9 cellular contexts compared by ENCODE assay signal in the genomic region with DNA sequence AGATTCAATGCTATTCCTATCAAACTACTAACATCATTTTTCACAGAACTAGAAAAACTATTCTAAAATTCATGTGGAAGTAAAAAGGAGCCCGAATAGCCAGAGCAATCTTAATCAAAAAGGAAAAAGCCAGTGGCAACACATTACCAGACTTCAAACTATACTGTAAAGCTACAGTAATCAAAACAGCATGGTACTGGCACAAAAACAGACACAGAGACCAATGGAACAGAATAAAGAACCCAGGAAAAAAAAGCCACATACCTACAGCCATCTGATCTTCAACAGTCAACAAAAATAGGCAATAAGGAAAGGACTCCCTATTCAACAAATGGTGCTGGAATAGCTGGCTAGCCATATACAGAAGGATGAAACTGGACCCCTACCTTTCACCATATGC. TPM values are rescaled to one million over a fixed set of nuclear protein-coding genes. Genes with fewer than 3 reads are reported as not detected.
"Had no signal": no experiment of that assay in that cellular context is flagged by ENCODE, and none has a peak within 500 bp of the region (broad histone marks: within the 10 kb centered on the region; RNA-seq: fewer than 3 reads in every experiment).

No MANE protein-coding gene starts in this region.

- H3K4me3 ChIP-seq: GM12878 had no signal

- DNase-seq: GDM1, GF-D8 had no signal

- ATAC-seq: GM12878 had no signal

- FAIRE-seq: G401.6, GM12878, GM12891, GM12892, GM18507, GM19239 had no signal

RNA-seq across cellular contexts. Expression of a gene that starts 10.4 kb away (rescaled TPM):
- total RNA-seq: G401, GM12878 had no signal
